28 cellular contexts compared by ENCODE assay signal in the genomic region with DNA sequence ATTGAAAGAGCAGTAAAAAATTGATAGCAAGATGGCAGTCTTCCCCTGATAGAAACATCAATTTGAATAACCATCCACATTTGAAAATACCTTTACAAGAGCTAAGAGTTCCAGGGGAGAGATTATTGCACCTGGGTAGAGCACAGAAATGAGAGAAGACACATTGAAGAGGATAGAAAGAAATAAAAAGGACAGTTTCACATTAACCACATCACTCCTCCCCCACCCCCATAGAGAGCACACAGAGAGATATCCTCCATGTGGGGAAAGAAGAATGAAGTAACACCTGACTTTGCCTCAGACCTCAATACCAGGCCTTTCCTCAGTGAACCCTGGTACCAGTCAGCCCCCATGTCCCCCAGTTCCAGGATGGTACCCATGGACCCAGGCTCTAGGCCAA.
"Had no signal": no experiment of that assay in that cellular context is flagged by ENCODE, and none has a peak within 500 bp of the region (broad histone marks: within the 10 kb centered on the region; RNA-seq: fewer than 3 reads in every experiment).

No MANE protein-coding gene starts in this region.

- H3K27me3 ChIP-seq: ascending aorta, cardiac muscle cell had no signal

- H3K36me3 ChIP-seq: ascending aorta, cardiac muscle cell had no signal

- H3K4me1 ChIP-seq: ascending aorta had no signal

- FAIRE-seq: bronchial epithelial cell, TTC549 had no signal

- ATAC-seq: activated CD8-positive, alpha-beta T cell treated with anti-CD3 and anti-CD28 coated beads for 36 hours; activated naive CD8-positive, alpha-beta T cell treated with anti-CD3 and anti-CD28 coated beads, Interleukin-2, amount 50 U/mL, for 24 hours had no signal

- H3K4me3 ChIP-seq: ascending aorta, cardiac muscle cell had no signal

- H3K27ac ChIP-seq: ascending aorta, cardiac muscle cell, VCaP had no signal

- DNase-seq: activated B cell treated with CpG ODN at 0.5 μM for 24 hours; activated CD4-positive, alpha-beta memory T cell treated with anti-CD3 and anti-CD28 coated beads for 36 hours; activated CD4-positive, alpha-beta T cell treated with anti-CD3 and anti-CD28 coated beads for 4 hours; activated CD4-positive, alpha-beta T cell treated with anti-CD3 and anti-CD28 coated beads, Interleukin-2, amount 10 ng/mL, durations not matched to agents 24 days and 14 days; activated CD4-positive, alpha-beta T cell treated with anti-CD3 and anti-CD28 coated beads, Interleukin-2, amount 50 U/mL, for 1 hour; activated CD4-positive, alpha-beta T cell treated with anti-CD3 and anti-CD28 coated beads, Interleukin-2, amount 50 U/mL, for 4 hours; activated CD4-positive, CD25-positive, alpha-beta regulatory T cell treated with anti-CD3 and anti-CD28 coated beads, Interleukin-2, amount 50 U/mL, for 72 hours; activated CD8-positive, alpha-beta memory T cell treated with anti-CD3 and anti-CD28 coated beads, Interleukin-2, amount 50 U/mL, for 4 hours; activated CD8-positive, alpha-beta T cell treated with anti-CD3 and anti-CD28 coated beads for 36 hours; activated effector memory CD4-positive, alpha-beta T cell treated with Interleukin-2 at 50 U/mL for 16 hours; activated gamma-delta T cell; activated naive CD4-positive, alpha-beta T cell treated with anti-CD3 and anti-CD28 coated beads, Interleukin-2, amount 10 ng/mL, durations not matched to agents 7 days and 5 days; activated naive CD4-positive, alpha-beta T cell treated with Interleukin-2 at 50 U/mL for 16 hours; activated naive CD8-positive, alpha-beta T cell treated with anti-CD3 and anti-CD28 coated beads, Interleukin-2, amount 10 ng/mL, durations not matched to agents 7 days and 5 days; activated naive CD8-positive, alpha-beta T cell treated with anti-CD3 and anti-CD28 coated beads, Interleukin-2, amount 50 U/mL, for 24 hours; activated T-cell treated with anti-CD3 and anti-CD28 coated beads, Interleukin-2, amount 50 U/mL, for 24 hours; activated T-cell treated with anti-CD3 and anti-CD28 coated beads, Interleukin-2, amount 50 U/mL, for 48 hours; amygdala; anterior cingulate cortex; caudate nucleus; cerebellar nuclear complex; T-helper 2 cell; T-helper 9 cell had no signal

- H3K9me3 ChIP-seq: ascending aorta had no signal
